Comparison of ENCODE assay signal across 21 cellular contexts in the genomic region with DNA sequence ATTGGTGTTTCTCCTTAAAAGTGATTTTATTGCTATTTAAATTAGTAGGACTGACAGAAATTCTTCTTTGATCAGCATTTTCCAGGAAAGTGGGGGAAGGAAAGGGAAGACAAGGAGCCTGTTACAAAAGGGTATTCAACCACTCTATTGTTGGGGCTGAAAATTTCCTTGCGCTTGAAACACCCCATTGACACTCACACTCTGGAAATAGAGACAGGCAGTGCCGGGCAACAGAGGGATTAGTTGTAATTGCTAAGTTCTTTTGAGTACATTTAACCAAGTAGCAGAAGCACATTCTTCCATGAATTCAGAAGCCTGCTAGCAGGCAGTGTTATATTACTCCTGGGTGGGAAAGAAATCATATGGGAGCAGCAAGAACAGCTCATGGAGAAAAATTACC.
DNase-seq lines count a peak whose midpoint lies in the region; ATAC-seq and TF ChIP-seq lines count a peak whose summit lies in the region.
"Had no signal": no experiment of that assay in that cellular context is flagged by ENCODE, and none has a peak within 500 bp of the region (broad histone marks: within the 10 kb centered on the region; RNA-seq: fewer than 3 reads in every experiment).

No MANE protein-coding gene starts in this region.

- no peak overlapping the region for H3K4me3 Mint-ChIP-seq in naive thymus-derived CD8-positive, alpha-beta T cell
- H3K4me3 Mint-ChIP-seq: CD8-positive, alpha-beta T cell; GM23338 had no signal

- ATAC-seq in naive thymus-derived CD8-positive, alpha-beta T cell, result no peak
- ATAC-seq: A549; CD8-positive, alpha-beta T cell; GM23338; Right ventricle myocardium inferior had no signal

- POLR2A ChIA-PET in naive thymus-derived CD8-positive, alpha-beta T cell (lab: Charles Lee), result no interaction called here

- no peaks in the 10 kb centered on the region for H3K27me3 ChIP-seq in neuron (ENCODE audit: insufficient read depth, low read length)
- H3K27me3 ChIP-seq: BLaER1, MG63 had no signal

- H3K4me1 ChIP-seq in neuron (ENCODE audit: insufficient read depth, low read length), result peaks cover 22% of the 10 kb centered on the region
- H3K4me1 ChIP-seq: A549, BLaER1 had no signal

- H3K9me3 Mint-ChIP-seq in naive thymus-derived CD8-positive, alpha-beta T cell, result peaks cover 4 to 33% (median 13%) of the 10 kb centered on the region in 9 donors

- no peaks in the 10 kb centered on the region for H3K27me3 Mint-ChIP-seq in naive thymus-derived CD8-positive, alpha-beta T cell

- H3K27ac Mint-ChIP-seq in naive thymus-derived CD8-positive, alpha-beta T cell, result no peak overlapping the region
- H3K27ac Mint-ChIP-seq: CD8-positive, alpha-beta T cell; GM23338 had no signal

- peaks cover 16% of the 10 kb centered on the region for H3K9me3 ChIP-seq in neuron (ENCODE audit: low read length)
- H3K9me3 ChIP-seq: A549, MG63 had no signal

- H3K4me3 ChIP-seq in neuron (ENCODE audit: low read length) (no peak overlapping the region), coronary artery (no peak overlapping the region)
- H3K4me3 ChIP-seq: A549, BLaER1, GM23338, MG63 had no signal

- H2AFZ ChIP-seq in neuron (ENCODE audit: low read depth, low read length), result peak overlapping the region; percentile 33
- H2AFZ ChIP-seq: GM23338 had no signal

- H3K36me3 ChIP-seq in neuron (ENCODE audit: insufficient read depth, low read length), result no peaks in the 10 kb centered on the region
- H3K36me3 ChIP-seq: BLaER1, MG63 had no signal

- DNase-seq in globus pallidus (ENCODE audit: low spot score) (peak; percentile 81), substantia nigra (lab: John Stamatoyannopoulos, UW) (peak in 16 of 49 donors; percentile 2 to 69 (median 20)), HUDEP-2 (lab: John Stamatoyannopoulos, UW; ENCODE audit: unreplicated experiment in 76 of 76) (no peak), coronary artery (ENCODE audit: low spot score) (no peak)
- no peak for DNase-seq in naive thymus-derived CD8-positive, alpha-beta T cell
- DNase-seq: CD8-positive, alpha-beta T cell; DMS53; HCEC 1CT; Kasumi-1; MG63; NCI-H1092 treated with DMSO at 0.1 percent for 48 hours; NCI-H146; NCI-H2081; NCI-H748 treated with DMSO at 0.1 percent for 48 hours; NK-92 treated with Interleukin-12 subunit alpha and Interleukin-12 subunit beta, amount 100 ng/mL, for 24 hours had no signal

- H3K27ac ChIP-seq in angular gyrus (ENCODE audit: low read depth, low read length) (peak overlapping the region; percentile 17), substantia nigra (ENCODE audit: low read depth, low read length, poor library complexity, severe bottlenecking) (peak overlapping the region; percentile 51), coronary artery (no peak overlapping the region)
- H3K27ac ChIP-seq: A549, BLaER1 had no signal

- no peaks in the 10 kb centered on the region for H3K4me1 Mint-ChIP-seq in naive thymus-derived CD8-positive, alpha-beta T cell

- no peak for TF ChIP-seq CTCF in coronary artery (IDR thresholded peaks at IDR 0.05)

- peaks cover 0 to 6% (median 0%) of the 10 kb centered on the region in 3 donors for H3K36me3 Mint-ChIP-seq in naive thymus-derived CD8-positive, alpha-beta T cell
- H3K36me3 Mint-ChIP-seq: CD8-positive, alpha-beta T cell had no signal

Comparison
In these comparisons a context has a peak if more than half of its experiments do, and no peak if none do; other contexts are left out.
1. H3K27ac ChIP-seq: peak in angular gyrus (single experiment) and substantia nigra (single experiment); none in coronary artery (0 of 2).